8 cellular contexts compared by ENCODE assay signal in genomic region chr15:40471105-40471777, GRCh38. TPM values are rescaled to one million over a fixed set of nuclear protein-coding genes. Genes with fewer than 3 reads are reported as not detected.
DNase-seq lines count a peak whose midpoint lies in the region; ATAC-seq and TF ChIP-seq lines count a peak whose summit lies in the region.

No MANE protein-coding gene starts in this region.

- peaks cover 10% of the 10 kb centered on the region for H3K23me2 ChIP-seq in H9 (ENCODE audit: insufficient read length, low read depth, low read length, poor library complexity, severe bottlenecking)

- H3K9ac ChIP-seq in H9 (ENCODE audit: extremely low read depth, insufficient read length, low read length) (peak overlapping the region; percentile 20), subcutaneous abdominal adipose tissue (ENCODE audit: low read length in 5 of 5) (peak overlapping the region in 4 of 5 donors; percentile 72 to 93 (median 82))

- H3K79me2 ChIP-seq in H9 (ENCODE audit: insufficient read depth, low read length), result no peaks in the 10 kb centered on the region
- H3K79me2 ChIP-seq in PC-9 (ENCODE audit: low read depth), result 0 out of 2 replicates have a peak, but pooled peaks cover 7% of the 10 kb centered on the region

- H3K36me3 Mint-ChIP-seq in H9 (ENCODE audit: insufficient read depth in 1 of 3, low read depth in 3 of 3), result peaks cover 6 to 15% (median 12%) of the 10 kb centered on the region in 3 experiments; a peak in 6 of 7 replicates

- no peak overlapping the region for H3K56ac ChIP-seq in H9 (ENCODE audit: insufficient read length, low read depth, low read length)

- H3K4ac ChIP-seq in H9 (ENCODE audit: low read depth, low read length), result no peak overlapping the region

- peak overlapping the region; percentile 70; the same call in 1 of the 2 replicates for H3K14ac ChIP-seq in H9 (ENCODE audit: insufficient read depth, low read length)

- H3K9me3 ChIP-seq in H9 (ENCODE audit: control insufficient read depth, low read depth, low read length) (no peaks in the 10 kb centered on the region), PC-9 (ENCODE audit: insufficient read depth, low read depth) (no peaks in the 10 kb centered on the region), subcutaneous abdominal adipose tissue (ENCODE audit: control insufficient read depth in 5 of 5, low read length in 5 of 5) (no peaks in the 10 kb centered on the region)

- no peak overlapping the region for H2BK120ac ChIP-seq in H9 (ENCODE audit: low read depth, low read length, poor library complexity, severe bottlenecking)

- H3K79me1 ChIP-seq in H9 (ENCODE audit: insufficient read depth, low read depth, low read length, poor library complexity, severe bottlenecking), result no peaks in the 10 kb centered on the region

- H3K18ac ChIP-seq in H9 (ENCODE audit: insufficient read length, low read depth, low read length), result peak overlapping the region; percentile 0

- H3K4me3 Mint-ChIP-seq in H9, result peak overlapping the region; percentile 77 to 83

- H3F3A ChIP-seq in PC-9 (ENCODE audit: insufficient read depth, low read depth), result peaks cover 22% of the 10 kb centered on the region; the same call in 1 of the 2 replicates

- BruUV-seq in PC-9 (replicated peaks; lab: Mats Ljungman, UMichigan), result TSS peak; percentile 81

- H3K4me2 ChIP-seq in H9 (ENCODE audit: insufficient read depth, insufficient read length, low read length) (peak overlapping the region; percentile 54), PC-9 (peak overlapping the region; percentile 77)

- H2AK5ac ChIP-seq in H9 (ENCODE audit: insufficient read length, low read length), result no peak overlapping the region

- H4K5ac ChIP-seq in H9 (ENCODE audit: insufficient read length, low read depth, low read length), result no peak overlapping the region

- H3K36me3 ChIP-seq in GM06990 (ENCODE audit: control insufficient read depth, insufficient read depth, low read length), result no peaks in the 10 kb centered on the region; the same call in 1 of the 2 replicates
- no peaks in the 10 kb centered on the region for H3K36me3 ChIP-seq in PC-9 (ENCODE audit: low read depth)
- no peaks in the 10 kb centered on the region for H3K36me3 ChIP-seq in brain microvascular endothelial cell (replicated peaks)
- H3K36me3 ChIP-seq in subcutaneous abdominal adipose tissue (ENCODE audit: control insufficient read depth in 5 of 5, insufficient read depth in 5 of 5, low read length in 5 of 5), result peaks cover 0 to 13% (median 9%) of the 10 kb centered on the region in 5 donors

- H3K27ac Mint-ChIP-seq in H9, result peak overlapping the region in 1 of 3 experiments; percentile 75; a peak in 3 of 7 replicates

- H3K27ac ChIP-seq in H9 (ENCODE audit: insufficient read length, low read depth, low read length) (no peak overlapping the region), PC-9 (peak overlapping the region; percentile 31; the same call in 1 of the 2 replicates), brain microvascular endothelial cell (no peak overlapping the region), subcutaneous abdominal adipose tissue (ENCODE audit: low read depth, low read length) (no peak overlapping the region)

- H2BK15ac ChIP-seq in H9 (ENCODE audit: low read depth, low read length), result no peak overlapping the region

- no peaks in the 10 kb centered on the region for H3K27me3 ChIP-seq in GM06990 (replicated peaks; ENCODE audit: control insufficient read depth, insufficient read depth, low read length)
- no peaks in the 10 kb centered on the region for H3K27me3 ChIP-seq in H9 (ENCODE audit: insufficient read depth, low read length)
- no peaks in the 10 kb centered on the region for H3K27me3 ChIP-seq in PC-9 (ENCODE audit: insufficient read depth, low read depth)
- no peaks in the 10 kb centered on the region for H3K27me3 ChIP-seq in brain microvascular endothelial cell (replicated peaks)
- H3K27me3 ChIP-seq in subcutaneous abdominal adipose tissue (ENCODE audit: control insufficient read depth in 5 of 5, insufficient read depth in 4 of 5, low read length in 5 of 5), result no peaks in the 10 kb centered on the region

- H3K9me3 Mint-ChIP-seq in H9, result no peaks in the 10 kb centered on the region

- H2AFZ ChIP-seq in H9 (ENCODE audit: low read length) (no peak overlapping the region), PC-9 (peak overlapping the region; percentile 72)

- in situ Hi-C loops in brain microvascular endothelial cell (cut with HindIII; ENCODE audit: low pct_ligation_motif_present, low sequenced_read_pairs), result no loop called here

- peak; percentile 44 for ATAC-seq in left lobe of liver

- H2BK5ac ChIP-seq in H9 (ENCODE audit: insufficient read length, low read length), result no peak overlapping the region

- no peak overlapping the region for H3K23ac ChIP-seq in H9 (ENCODE audit: insufficient read length, low read depth, low read length)

- whole genome bisulfite sequencing in H9 (ENCODE audit: extremely low coverage, insufficient read length, low lambda C conversion rate), result no CpG with 5 or more reads among the region's 58 CpGs

- H3K4me1 ChIP-seq in H9 (ENCODE audit: insufficient read depth, low read length), result no peaks in the 10 kb centered on the region; the same call in 1 of the 2 replicates
- peaks cover 17% of the 10 kb centered on the region for H3K4me1 ChIP-seq in PC-9 (replicated peaks; ENCODE audit: insufficient read depth)
- peaks cover 4 to 31% (median 22%) of the 10 kb centered on the region in 5 donors for H3K4me1 ChIP-seq in subcutaneous abdominal adipose tissue (ENCODE audit: control insufficient read depth in 5 of 5, insufficient read depth in 5 of 5, low read length in 5 of 5)

- H3K4me3 ChIP-seq in GM06990 (replicated peaks; ENCODE audit: low read depth, low read length) (peak overlapping the region; percentile 86), PC-9 (peak overlapping the region; percentile 66), brain microvascular endothelial cell (ENCODE audit: low read depth, low read length) (peak overlapping the region; percentile 70), subcutaneous abdominal adipose tissue (ENCODE audit: low read depth in 1 of 5, low read length in 5 of 5) (peak overlapping the region; percentile 62 to 96 (median 88))

- peaks cover 30 to 34% of the 10 kb centered on the region in 2 experiments for H3K4me1 Mint-ChIP-seq in H9

- H3T11ph ChIP-seq in H9 (ENCODE audit: low read length), result no peak overlapping the region

- POLR2A ChIA-PET in PC-9 (lab: Charles Lee; ENCODE audit: unreplicated experiment), result no interaction called here

- CTCF ChIA-PET in PC-9 (lab: Charles Lee), result no interaction called here

- DNase-seq in GM06990 (ENCODE audit: extremely low read depth, insufficient read length) (peak; percentile 59), H9 (peak; percentile 45), PC-9 (no peak), brain microvascular endothelial cell (no peak), left lobe of liver (ENCODE audit: low spot score) (peak; percentile 50), DMS79 (lab: John Stamatoyannopoulos, UW) (no peak), NCI-H1417 treated with DMSO at 0.1 percent for 48 hours (lab: John Stamatoyannopoulos, UW) (no peak)

- H4K91ac ChIP-seq in H9 (ENCODE audit: insufficient read length, low read depth, low read length), result no peak overlapping the region

- no peak for TF ChIP-seq CTCF in GM06990 (IDR thresholded peaks at IDR 0.05; ENCODE audit: insufficient read depth, low read length, poor library complexity, severe bottlenecking)
- TF ChIP-seq CTCF in H9 (conservative IDR thresholded peaks at IDR 0.05), result no peak
- no peak for TF ChIP-seq CTCF in PC-9 (conservative IDR thresholded peaks at IDR 0.05)
- no peak for TF ChIP-seq CTCF in brain microvascular endothelial cell (IDR thresholded peaks at IDR 0.05; ENCODE audit: low read depth, low read length, missing control alignments)

- H3K9me2 ChIP-seq in PC-9 (ENCODE audit: insufficient read depth), result no peaks in the 10 kb centered on the region

- intact Hi-C loops in PC-9 (cut with micrococcal nuclease; ENCODE audit: unreplicated experiment), result loop anchor here (2.0 to 5.0 kb wide), 3 partner anchors 30 to 94 kb away; partner anchors contain the start of genes BAHD1 and CCDC32

- H3K27me3 Mint-ChIP-seq in H9 (ENCODE audit: low read depth), result peaks cover 6% of the 10 kb centered on the region

- no peak overlapping the region for H2BK20ac ChIP-seq in H9 (ENCODE audit: low read depth, low read length, poor library complexity, severe bottlenecking)

- H4K20me1 ChIP-seq in H9 (ENCODE audit: control insufficient read depth, insufficient read depth, insufficient read length) (peaks cover 4% of the 10 kb centered on the region), PC-9 (ENCODE audit: insufficient read depth) (no peaks in the 10 kb centered on the region)

- no peak overlapping the region for H2BK12ac ChIP-seq in H9 (ENCODE audit: insufficient read length, low read depth, low read length)

- H4K8ac ChIP-seq in H9 (replicated peaks; ENCODE audit: insufficient read length, low read depth, low read length), result no peak overlapping the region

RNA-seq across cellular contexts. Expression of gene CHST14, which starts 0.5 kb away (rescaled TPM):
- 24.4 and 25.7 TPM in 2 replicates for total RNA-seq in H9 (2021)
- 30.6 and 34.3 TPM in 2 replicates for total RNA-seq in PC-9 (2021)
- total RNA-seq in left lobe of liver, result 5.3 TPM

RNA-seq across cellular contexts. Expression of gene BAHD1, which starts 30.5 kb away (rescaled TPM):
- total RNA-seq in H9 (2021), result 52.9 and 54.1 TPM in 2 replicates
- 17.3 and 19.1 TPM in 2 replicates for total RNA-seq in PC-9 (2021)
- total RNA-seq in left lobe of liver, result 12.8 TPM

Comparison
In these comparisons a context has a peak if more than half of its experiments do, and no peak if none do; other contexts are left out.
1. DNase-seq: peak in GM06990 (single experiment), H9 (single experiment) and left lobe of liver (single experiment); none in PC-9 (0 of 2), brain microvascular endothelial cell (single experiment), DMS79 (single experiment) and NCI-H1417 treated with DMSO at 0.1 percent for 48 hours (single experiment).
2. Peak in every context shown above with its lines, with median percentiles within 50 percentile points of each other: H3K4me3 ChIP-seq.